Comparison of ENCODE assay signal across 19 cellular contexts in the genomic region with DNA sequence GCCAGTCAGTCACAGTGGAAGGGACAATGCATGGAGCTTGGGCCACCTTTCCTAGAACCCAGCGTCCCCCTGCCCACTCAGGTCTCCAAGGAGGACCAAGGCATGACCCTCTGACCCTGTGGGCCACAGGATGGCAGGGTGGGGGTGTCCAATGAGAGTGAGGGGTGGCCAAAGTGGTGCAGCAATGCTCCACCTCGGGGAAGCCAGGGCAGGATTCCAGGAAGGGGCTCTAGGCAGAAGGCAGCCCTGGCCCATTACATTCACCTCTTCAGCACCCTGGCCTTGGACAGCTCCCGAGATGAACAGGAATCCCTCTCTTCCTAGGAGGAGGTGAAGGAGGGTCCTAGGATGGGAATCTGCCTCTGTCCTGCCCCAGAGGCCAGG.
DNase-seq lines count a peak whose midpoint lies in the region; ATAC-seq and TF ChIP-seq lines count a peak whose summit lies in the region.
"Had no signal": no experiment of that assay in that cellular context is flagged by ENCODE, and none has a peak within 500 bp of the region (broad histone marks: within the 10 kb centered on the region; RNA-seq: fewer than 3 reads in every experiment).

No MANE protein-coding gene starts in this region.

- peak; percentile 41 for DNase-seq in A673 (ENCODE audit: low spot score)
- peak; percentile 80 for DNase-seq in H7
- DNase-seq in WTC11 (ENCODE audit: low spot score): peak; percentile 73
- peak; percentile 22 for DNase-seq in lung (ENCODE audit: low spot score)
- no peak for DNase-seq in NCI-H187 treated with DMSO at 0.1 percent for 48 hours (lab: John Stamatoyannopoulos, UW)
- DNase-seq in CD14-positive monocyte (ENCODE audit: low spot score): no peak
- DNase-seq in NCI-H128 (lab: John Stamatoyannopoulos, UW; ENCODE audit: unreplicated experiment): no peak
- DNase-seq: activated CD4-positive, CD25-positive, alpha-beta regulatory T cell treated with anti-CD3 and anti-CD28 coated beads, Interleukin-2, amount 50 U/mL, for 72 hours; activated naive CD8-positive, alpha-beta T cell treated with anti-CD3 and anti-CD28 coated beads for 36 hours; heart left ventricle; KG1; NCI-H1092 treated with DMSO at 0.1 percent for 48 hours; NCI-H2171 treated with DMSO at 0.1 percent for 48 hours; NCI-H82; T-helper 2 cell had no signal

- no peaks in the 10 kb centered on the region for H3K4me1 ChIP-seq in A673 (ENCODE audit: insufficient read depth, low read length, poor library complexity, severe bottlenecking)
- H3K4me1 ChIP-seq in lung (ENCODE audit: control insufficient read depth in 2 of 2, insufficient read depth in 2 of 2, low read length in 2 of 2): no peaks in the 10 kb centered on the region
- H3K4me1 ChIP-seq: heart left ventricle had no signal

- peaks cover 6% of the 10 kb centered on the region; the same call in 1 of the 2 replicates for H3K9me3 Mint-ChIP-seq in WTC11
- peaks cover 0 to 4% (median 0%) of the 10 kb centered on the region in 7 donors for H3K9me3 Mint-ChIP-seq in CD14-positive monocyte
- H3K9me3 Mint-ChIP-seq: activated naive CD8-positive, alpha-beta T cell treated with anti-CD3 and anti-CD28 coated beads for 36 hours had no signal

- H3K4me1 Mint-ChIP-seq in WTC11 (no peaks in the 10 kb centered on the region), CD14-positive monocyte (no peaks in the 10 kb centered on the region)
- H3K4me1 Mint-ChIP-seq: activated naive CD8-positive, alpha-beta T cell treated with anti-CD3 and anti-CD28 coated beads for 36 hours had no signal

- intact Hi-C loops in A673 (cut with micrococcal nuclease; ENCODE audit: unreplicated experiment) (no loop called here), CD14-positive monocyte (cut with micrococcal nuclease) (no loop called here)

- H3K36me3 Mint-ChIP-seq in WTC11: no peaks in the 10 kb centered on the region
- no peaks in the 10 kb centered on the region for H3K36me3 Mint-ChIP-seq in CD14-positive monocyte
- H3K36me3 Mint-ChIP-seq: activated naive CD8-positive, alpha-beta T cell treated with anti-CD3 and anti-CD28 coated beads for 36 hours had no signal

- H3K4me3 ChIP-seq in A673 (ENCODE audit: low read depth, low read length, poor library complexity, severe bottlenecking): no peak overlapping the region
- no peak overlapping the region for H3K4me3 ChIP-seq in H7 (ENCODE audit: insufficient read depth, low read depth, low read length)
- no peak overlapping the region for H3K4me3 ChIP-seq in lung
- H3K4me3 ChIP-seq: heart left ventricle, skin epidermis, thoracic aorta had no signal

- H3K27me3 Mint-ChIP-seq in WTC11 (ENCODE audit: low read depth) (peaks cover 2% of the 10 kb centered on the region; the same call in 1 of the 2 replicates), CD14-positive monocyte (ENCODE audit: low read depth in 3 of 3) (peaks cover 0 to 4% (median 2%) of the 10 kb centered on the region in 3 donors)
- H3K27me3 Mint-ChIP-seq: activated naive CD8-positive, alpha-beta T cell treated with anti-CD3 and anti-CD28 coated beads for 36 hours had no signal

- CTCF ChIA-PET in A673 (lab: Charles Lee): no interaction called here
- CTCF ChIA-PET in WTC11 (lab: Charles Lee): interaction anchor here (0.7 to 1.1 kb wide), 2 partner anchors 74 to 826 kb away, joined by 3 read pairs; no protein-coding TSS in a partner anchor

- no peaks in the 10 kb centered on the region for H3K9me3 ChIP-seq in A673 (ENCODE audit: low read depth, low read length, poor library complexity, severe bottlenecking)
- H3K9me3 ChIP-seq in lung (ENCODE audit: control insufficient read depth in 2 of 2, insufficient read depth in 1 of 2, low read length in 1 of 2): peaks cover 0 to 4% of the 10 kb centered on the region in 2 donors
- H3K9me3 ChIP-seq: thoracic aorta had no signal

- no peak overlapping the region for H3K27ac ChIP-seq in A673 (ENCODE audit: low read depth, low read length, poor library complexity, severe bottlenecking)
- H3K27ac ChIP-seq in lung (ENCODE audit: low read depth in 1 of 2, low read length in 1 of 2): no peak overlapping the region
- H3K27ac ChIP-seq: heart left ventricle, HL-60, skin epidermis, thoracic aorta had no signal

- no peak overlapping the region for H3K27ac Mint-ChIP-seq in WTC11
- no peak overlapping the region for H3K27ac Mint-ChIP-seq in CD14-positive monocyte
- H3K27ac Mint-ChIP-seq: activated naive CD8-positive, alpha-beta T cell treated with anti-CD3 and anti-CD28 coated beads for 36 hours had no signal

- no peak overlapping the region for H3K4me3 Mint-ChIP-seq in WTC11
- H3K4me3 Mint-ChIP-seq in CD14-positive monocyte: no peak overlapping the region
- H3K4me3 Mint-ChIP-seq: activated naive CD8-positive, alpha-beta T cell treated with anti-CD3 and anti-CD28 coated beads for 36 hours had no signal

- 27 to 40% methylated on average over 3 of the region's 3 CpGs for whole genome bisulfite sequencing in lung, 2 donors

- ATAC-seq in WTC11 (no peak), lung (ENCODE audit: insufficient read depth, low FRiP score) (no peak), HG02642 (IDR thresholded peaks at IDR 0.05; ENCODE audit: poor library complexity, unreplicated experiment) (no peak)
- ATAC-seq: heart left ventricle had no signal

- H3K27me3 ChIP-seq in A673 (replicated peaks; ENCODE audit: insufficient read depth, low read depth, low read length, poor library complexity) (peaks cover 4% of the 10 kb centered on the region), H7 (ENCODE audit: control insufficient read depth, insufficient read depth, low read length) (no peaks in the 10 kb centered on the region), lung (ENCODE audit: control insufficient read depth, insufficient read depth) (no peaks in the 10 kb centered on the region)

- no TSS peak for BruUV-seq in A673 (replicated peaks; lab: Mats Ljungman, UMichigan)

- TF ChIP-seq CTCF in A673 (conservative IDR thresholded peaks at IDR 0.05; ENCODE audit: low read depth, low read length): no peak
- no peak for TF ChIP-seq CTCF in WTC11 (IDR thresholded peaks at IDR 0.05)
- TF ChIP-seq CTCF in lung (IDR thresholded peaks at IDR 0.05; ENCODE audit: control extremely low read depth, extremely low read depth): no peak
- TF ChIP-seq CTCF in CD14-positive monocyte (IDR thresholded peaks at IDR 0.05): no peak

- H3K36me3 ChIP-seq in A673 (ENCODE audit: insufficient read depth, low read length, poor library complexity, severe bottlenecking) (no peaks in the 10 kb centered on the region), H7 (replicated peaks; ENCODE audit: control insufficient read depth, insufficient read depth, low read length) (no peaks in the 10 kb centered on the region), lung (ENCODE audit: control insufficient read depth in 2 of 2, insufficient read depth in 2 of 2, low read length in 2 of 2) (no peaks in the 10 kb centered on the region)
- H3K36me3 ChIP-seq: heart left ventricle, thoracic aorta had no signal

- POLR2A ChIA-PET in A673 (lab: Charles Lee; ENCODE audit: low non-redundant PET) (no interaction called here), WTC11 (lab: Charles Lee) (no interaction called here)

TF ChIP-seq in WTC11, 78 proteins besides CTCF, POLR2A, EP300 and RAD21 (continues in another document):
- TF ChIP-seq, protein P1, sequence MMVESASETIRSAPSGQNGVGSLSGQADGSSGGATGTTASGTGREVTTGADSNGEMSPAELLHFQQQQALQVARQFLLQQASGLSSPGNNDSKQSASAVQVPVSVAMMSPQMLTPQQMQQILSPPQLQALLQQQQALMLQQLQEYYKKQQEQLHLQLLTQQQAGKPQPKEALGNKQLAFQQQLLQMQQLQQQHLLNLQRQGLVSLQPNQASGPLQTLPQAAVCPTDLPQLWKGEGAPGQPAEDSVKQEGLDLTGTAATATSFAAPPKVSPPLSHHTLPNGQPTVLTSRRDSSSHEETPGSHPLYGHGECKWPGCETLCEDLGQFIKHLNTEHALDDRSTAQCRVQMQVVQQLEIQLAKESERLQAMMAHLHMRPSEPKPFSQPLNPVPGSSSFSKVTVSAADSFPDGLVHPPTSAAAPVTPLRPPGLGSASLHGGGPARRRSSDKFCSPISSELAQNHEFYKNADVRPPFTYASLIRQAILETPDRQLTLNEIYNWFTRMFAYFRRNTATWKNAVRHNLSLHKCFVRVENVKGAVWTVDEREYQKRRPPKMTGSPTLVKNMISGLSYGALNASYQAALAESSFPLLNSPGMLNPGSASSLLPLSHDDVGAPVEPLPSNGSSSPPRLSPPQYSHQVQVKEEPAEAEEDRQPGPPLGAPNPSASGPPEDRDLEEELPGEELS (CRISPR knock-in tag; IDR thresholded peaks at IDR 0.05): 0 out of 2 replicates have a peak, but pooled peaks have one; percentile 57
- TF ChIP-seq ETV6 (CRISPR knock-in tag; IDR thresholded peaks at IDR 0.05) (no peak), MXD4 (CRISPR knock-in tag; IDR thresholded peaks at IDR 0.05; ENCODE audit: borderline replicate concordance) (no peak), ESRRA (CRISPR knock-in tag; IDR thresholded peaks at IDR 0.05; ENCODE audit: borderline replicate concordance) (no peak), NR1H2 (CRISPR knock-in tag; IDR thresholded peaks at IDR 0.05) (no peak), JUN (CRISPR knock-in tag; IDR thresholded peaks at IDR 0.05) (peak; percentile 63; the same call in 1 of the 2 replicates)
- TF ChIP-seq, protein P2, sequence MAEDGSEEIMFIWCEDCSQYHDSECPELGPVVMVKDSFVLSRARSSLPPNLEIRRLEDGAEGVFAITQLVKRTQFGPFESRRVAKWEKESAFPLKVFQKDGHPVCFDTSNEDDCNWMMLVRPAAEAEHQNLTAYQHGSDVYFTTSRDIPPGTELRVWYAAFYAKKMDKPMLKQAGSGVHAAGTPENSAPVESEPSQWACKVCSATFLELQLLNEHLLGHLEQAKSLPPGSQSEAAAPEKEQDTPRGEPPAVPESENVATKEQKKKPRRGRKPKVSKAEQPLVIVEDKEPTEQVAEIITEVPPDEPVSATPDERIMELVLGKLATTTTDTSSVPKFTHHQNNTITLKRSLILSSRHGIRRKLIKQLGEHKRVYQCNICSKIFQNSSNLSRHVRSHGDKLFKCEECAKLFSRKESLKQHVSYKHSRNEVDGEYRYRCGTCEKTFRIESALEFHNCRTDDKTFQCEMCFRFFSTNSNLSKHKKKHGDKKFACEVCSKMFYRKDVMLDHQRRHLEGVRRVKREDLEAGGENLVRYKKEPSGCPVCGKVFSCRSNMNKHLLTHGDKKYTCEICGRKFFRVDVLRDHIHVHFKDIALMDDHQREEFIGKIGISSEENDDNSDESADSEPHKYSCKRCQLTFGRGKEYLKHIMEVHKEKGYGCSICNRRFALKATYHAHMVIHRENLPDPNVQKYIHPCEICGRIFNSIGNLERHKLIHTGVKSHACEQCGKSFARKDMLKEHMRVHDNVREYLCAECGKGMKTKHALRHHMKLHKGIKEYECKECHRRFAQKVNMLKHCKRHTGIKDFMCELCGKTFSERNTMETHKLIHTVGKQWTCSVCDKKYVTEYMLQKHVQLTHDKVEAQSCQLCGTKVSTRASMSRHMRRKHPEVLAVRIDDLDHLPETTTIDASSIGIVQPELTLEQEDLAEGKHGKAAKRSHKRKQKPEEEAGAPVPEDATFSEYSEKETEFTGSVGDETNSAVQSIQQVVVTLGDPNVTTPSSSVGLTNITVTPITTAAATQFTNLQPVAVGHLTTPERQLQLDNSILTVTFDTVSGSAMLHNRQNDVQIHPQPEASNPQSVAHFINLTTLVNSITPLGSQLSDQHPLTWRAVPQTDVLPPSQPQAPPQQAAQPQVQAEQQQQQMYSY (CRISPR knock-in tag; IDR thresholded peaks at IDR 0.05): no peak

Comparison
In these comparisons a context has a peak if more than half of its experiments do, and no peak if none do; other contexts are left out.
1. DNase-seq: peak in A673 (single experiment), H7 (single experiment), WTC11 (single experiment) and lung (single experiment); none in NCI-H187 treated with DMSO at 0.1 percent for 48 hours (single experiment), CD14-positive monocyte (single experiment) and NCI-H128 (single experiment).